Comparison of ENCODE assay signal across 18 cellular contexts in the genomic region with DNA sequence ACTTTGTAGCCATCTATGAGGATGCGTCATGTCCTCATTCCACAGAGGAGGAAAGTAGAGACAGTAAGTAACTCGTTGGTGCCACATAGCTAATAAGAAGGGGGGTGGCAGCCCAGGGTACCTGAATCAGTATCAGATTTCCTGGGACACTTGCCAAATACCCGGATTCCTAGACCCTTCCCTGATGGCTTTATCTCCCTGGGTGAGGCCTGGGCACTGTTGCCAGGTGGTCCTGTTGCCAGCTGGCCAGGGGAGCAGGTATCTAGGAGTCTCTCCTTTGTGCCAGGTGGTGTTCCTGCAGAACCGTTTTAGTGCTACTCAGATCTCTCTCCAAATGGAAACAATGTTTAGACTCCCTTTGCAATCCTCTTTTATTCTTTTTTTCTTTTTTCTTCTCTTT.
"Had no signal": no experiment of that assay in that cellular context is flagged by ENCODE, and none has a peak within 500 bp of the region (broad histone marks: within the 10 kb centered on the region; RNA-seq: fewer than 3 reads in every experiment).

No MANE protein-coding gene starts in this region.

- H3K27ac ChIP-seq: hepatocyte, spleen, suprapubic skin, upper lobe of left lung had no signal

- ATAC-seq: effector memory CD8-positive, alpha-beta T cell; left ventricle myocardium superior; natural killer cell treated with Interleukin-12 subunit alpha and Interleukin-12 subunit beta and Interleukin-15 and Interleukin-18, amount 100 ng/mL, for 72 hours; right lobe of liver; stimulated activated memory B cell treated with anti-CD40 and anti-IgM and Interleukin-4, amounts not matched to agents 10 μg/mL and 1 μg/mL and 100 μg/mL, for 72 hours had no signal

- H3K27me3 ChIP-seq: hepatocyte, right lobe of liver, spleen, suprapubic skin, upper lobe of left lung had no signal

- DNase-seq: activated CD4-positive, alpha-beta T cell treated with anti-CD3 and anti-CD28 coated beads, Interleukin-2, amount 50 U/mL, for 4 hours; activated CD4-positive, CD25-positive, alpha-beta regulatory T cell treated with anti-CD3 and anti-CD28 coated beads, Interleukin-2, amount 50 U/mL, for 72 hours; activated effector memory CD4-positive, alpha-beta T cell treated with Interleukin-2 at 50 U/mL for 16 hours; activated T-cell treated with anti-CD3 and anti-CD28 coated beads, Interleukin-2, amount 50 U/mL, for 1 hour; amniotic stem cell; effector memory CD8-positive, alpha-beta T cell; kidney; left ventricle myocardium superior; mesenchymal stem cell; nucleus accumbens; right lobe of liver; spleen; stimulated activated CD4-positive, alpha-beta T cell treated with anti-CD3 and anti-CD28 coated beads, Interleukin-1b, Interleukin-23, amount 100 ng/mL, for 48 hours; upper lobe of left lung had no signal

- H3K36me3 ChIP-seq: suprapubic skin had no signal

- H3K79me2 ChIP-seq: hepatocyte had no signal

- H2AFZ ChIP-seq: hepatocyte had no signal

- H3K4me2 ChIP-seq: hepatocyte had no signal

- H3K4me3 ChIP-seq: hepatocyte, right lobe of liver, spleen, suprapubic skin, upper lobe of left lung had no signal

- H3K9me3 ChIP-seq: right lobe of liver, spleen, suprapubic skin, upper lobe of left lung had no signal
